ENCODE assay signal across 10 cellular contexts in genomic region chr7:157508477-157508881, GRCh38.
"Had no signal": no experiment of that assay in that cellular context is flagged by ENCODE, and none has a peak within 500 bp of the region (broad histone marks: within the 10 kb centered on the region; RNA-seq: fewer than 3 reads in every experiment).

No MANE protein-coding gene starts in this region.

- DNase-seq: activated CD4-positive, alpha-beta T cell treated with anti-CD3 and anti-CD28 coated beads for 4 hours; activated gamma-delta T cell; activated naive CD8-positive, alpha-beta T cell treated with anti-CD3 and anti-CD28 coated beads for 36 hours; activated T-cell treated with anti-CD3 and anti-CD28 coated beads, Interleukin-2, amount 50 U/mL, for 24 hours; foreskin melanocyte; left cardiac atrium; pancreas; small intestine had no signal

- ATAC-seq: left cardiac atrium, pancreas, T-cell had no signal

- H3K27me3 ChIP-seq: tibial nerve had no signal

- H3K36me3 ChIP-seq: pancreas, tibial nerve had no signal

- H3K4me3 ChIP-seq: pancreas, tibial nerve had no signal

- H3K4me1 ChIP-seq: pancreas, tibial nerve had no signal

- H3K9me3 ChIP-seq: pancreas had no signal

- FAIRE-seq: pancreas, small intestine had no signal

- H3K27ac ChIP-seq: pancreas, tibial nerve had no signal
